Comparison of ENCODE assay signal across 20 cellular contexts in the genomic region with DNA sequence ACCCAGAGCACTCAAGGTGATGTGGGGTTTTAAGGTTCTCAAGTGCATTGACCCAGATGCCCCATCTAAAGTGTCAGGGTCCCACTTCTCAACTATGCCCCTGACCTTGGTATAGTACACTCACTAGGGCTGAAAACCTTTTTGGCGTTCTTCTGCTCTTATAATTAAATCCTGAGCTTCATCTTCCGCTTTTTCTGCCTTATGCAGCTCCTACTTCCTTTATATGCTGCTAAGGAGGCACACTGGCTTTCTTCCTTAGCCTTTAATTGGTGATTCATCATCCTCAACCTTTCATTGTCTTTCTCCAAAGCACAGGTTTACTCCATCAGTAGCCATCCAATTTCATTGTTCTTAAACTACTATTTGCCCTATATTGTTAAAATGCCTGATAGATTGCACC.
"Had no signal": no experiment of that assay in that cellular context is flagged by ENCODE, and none has a peak within 500 bp of the region (broad histone marks: within the 10 kb centered on the region; RNA-seq: fewer than 3 reads in every experiment).

No MANE protein-coding gene starts in this region.

- DNase-seq: activated CD4-positive, alpha-beta T cell treated with anti-CD3 and anti-CD28 coated beads for 48 hours; activated CD4-positive, alpha-beta T cell treated with anti-CD3 and anti-CD28 coated beads, Interleukin-2, amount 50 U/mL, for 48 hours; activated CD8-positive, alpha-beta memory T cell treated with anti-CD3 and anti-CD28 coated beads for 24 hours; activated effector memory CD4-positive, alpha-beta T cell treated with anti-CD3 and anti-CD28 coated beads, Interleukin-2, amount 50 U/mL, for 16 hours; activated naive CD4-positive, alpha-beta T cell treated with anti-CD3 and anti-CD28 coated beads for 36 hours; activated naive CD8-positive, alpha-beta T cell treated with anti-CD3 and anti-CD28 coated beads for 36 hours; adrenal gland; aorta; body of pancreas; head of caudate nucleus; hippocampal formation; immature natural killer cell; naive B cell; nephron progenitor cell; ovary; retina; sigmoid colon; small intestine; stimulated activated CD4-positive, alpha-beta T cell treated with anti-CD3 and anti-CD28 coated beads, Interleukin-4, amount 100 ng/mL, for 24 hours; upper lobe of left lung had no signal
